ENCODE assay signal across 11 cellular contexts in genomic region chr13:39600766-39601165, GRCh38. TPM values are rescaled to one million over a fixed set of nuclear protein-coding genes. Genes with fewer than 3 reads are reported as not detected.
DNase-seq lines count a peak whose midpoint lies in the region; ATAC-seq and TF ChIP-seq lines count a peak whose summit lies in the region.
"Had no signal": no experiment of that assay in that cellular context is flagged by ENCODE, and none has a peak within 500 bp of the region (broad histone marks: within the 10 kb centered on the region; RNA-seq: fewer than 3 reads in every experiment).

No MANE protein-coding gene starts in this region.

- peaks cover 18% of the 10 kb centered on the region for H3K36me3 ChIP-seq in SK-N-MC (ENCODE audit: insufficient read depth, low read length)
- peaks cover 0 to 10% (median 0%) of the 10 kb centered on the region in 9 donors for H3K36me3 ChIP-seq in heart left ventricle
- no peaks in the 10 kb centered on the region for H3K36me3 ChIP-seq in rectal smooth muscle tissue (ENCODE audit: control insufficient read depth, insufficient read depth, low read length)

- H3K4me3 Mint-ChIP-seq in T-helper 2 cell treated with Interferon-gamma antibody and Interleukin-4, amounts not matched to agents 5 μg/mL and 100 μg/mL, for 36 hours, result no peak overlapping the region
- H3K4me3 Mint-ChIP-seq in natural killer cell treated with Interleukin-12 subunit alpha and Interleukin-12 subunit beta and Interleukin-15 and Interleukin-18, amount 100 ng/mL, for 72 hours, result no peak overlapping the region

- H3K27me3 Mint-ChIP-seq in T-helper 2 cell treated with Interferon-gamma antibody and Interleukin-4, amounts not matched to agents 5 μg/mL and 100 μg/mL, for 36 hours (ENCODE audit: low read depth), result peaks cover 52% of the 10 kb centered on the region
- H3K27me3 Mint-ChIP-seq in natural killer cell treated with Interleukin-12 subunit alpha and Interleukin-12 subunit beta and Interleukin-15 and Interleukin-18, amount 100 ng/mL, for 72 hours, result peaks cover 26 to 54% of the 10 kb centered on the region in 2 donors

- H3K9me3 ChIP-seq in SK-N-MC (ENCODE audit: low read depth, low read length) (no peaks in the 10 kb centered on the region), heart left ventricle (no peaks in the 10 kb centered on the region)

- DNase-seq in Daoy (ENCODE audit: low read depth), result peak; percentile 9
- DNase-seq in SK-N-MC (ENCODE audit: low read depth, low spot score), result no peak
- peak; percentile 65 to 79 (median 72) for DNase-seq in heart left ventricle
- no peak for DNase-seq in T-helper 2 cell treated with Interferon-gamma antibody and Interleukin-4, amounts not matched to agents 5 μg/mL and 100 μg/mL, for 36 hours (ENCODE audit: low spot score)
- no peak for DNase-seq in epidermal melanocyte (ENCODE audit: insufficient read length, low spot score)
- DNase-seq in natural killer cell treated with Interleukin-12 subunit alpha and Interleukin-12 subunit beta and Interleukin-15 and Interleukin-18, amount 100 ng/mL, for 72 hours (ENCODE audit: low spot score), result no peak
- DNase-seq: naive thymus-derived CD4-positive, alpha-beta T cell; PC-9; stimulated activated CD8-positive, alpha-beta memory T cell treated with anti-CD3 and anti-CD28 coated beads, Interleukin-4, amount 100 ng/mL, for 48 hours had no signal

- 28 to 46% (median 39%) methylated on average over 9 of the region's 9 CpGs for WGBS in heart left ventricle, 4 donors

- H3K9ac ChIP-seq in SK-N-MC (ENCODE audit: insufficient read length) (peak overlapping the region; percentile 81), rectal smooth muscle tissue (ENCODE audit: low read length) (no peak overlapping the region)

- peak overlapping the region; percentile 79 for H3K4me3 ChIP-seq in SK-N-MC
- H3K4me3 ChIP-seq in heart left ventricle, result peak overlapping the region; percentile 79 to 98 (median 90)
- peak overlapping the region; percentile 26 for H3K4me3 ChIP-seq in rectal smooth muscle tissue (ENCODE audit: low read length)
- H3K4me3 ChIP-seq: PC-9 had no signal

- H3K27ac Mint-ChIP-seq in T-helper 2 cell treated with Interferon-gamma antibody and Interleukin-4, amounts not matched to agents 5 μg/mL and 100 μg/mL, for 36 hours, result no peak overlapping the region
- H3K27ac Mint-ChIP-seq in natural killer cell treated with Interleukin-12 subunit alpha and Interleukin-12 subunit beta and Interleukin-15 and Interleukin-18, amount 100 ng/mL, for 72 hours, result no peak overlapping the region
- H3K27ac Mint-ChIP-seq: naive thymus-derived CD4-positive, alpha-beta T cell had no signal

- no peaks in the 10 kb centered on the region for H3K36me3 Mint-ChIP-seq in T-helper 2 cell treated with Interferon-gamma antibody and Interleukin-4, amounts not matched to agents 5 μg/mL and 100 μg/mL, for 36 hours (ENCODE audit: low read depth)
- no peaks in the 10 kb centered on the region for H3K36me3 Mint-ChIP-seq in natural killer cell treated with Interleukin-12 subunit alpha and Interleukin-12 subunit beta and Interleukin-15 and Interleukin-18, amount 100 ng/mL, for 72 hours
- H3K36me3 Mint-ChIP-seq: naive thymus-derived CD4-positive, alpha-beta T cell had no signal

- H3K27me3 ChIP-seq in heart left ventricle, result peaks cover 0 to 15% (median 0%) of the 10 kb centered on the region in 9 donors
- no peaks in the 10 kb centered on the region for H3K27me3 ChIP-seq in rectal smooth muscle tissue (ENCODE audit: control insufficient read depth, insufficient read depth, low read length)

- intact Hi-C loops in heart left ventricle (cut with DNase I), result loop anchor here (2.0 to 10.0 kb wide), 13 partner anchors 73 to 453 kb away; no protein-coding TSS in a partner anchor

- peak in 11 of 12 donors; percentile 21 to 72 (median 56) for TF ChIP-seq CTCF in heart left ventricle (IDR thresholded peaks at IDR 0.05)

- H3K27ac ChIP-seq in SK-N-MC (no peak overlapping the region), heart left ventricle (peak overlapping the region; percentile 17 to 99 (median 80)), rectal smooth muscle tissue (ENCODE audit: low read depth, low read length) (no peak overlapping the region)
- H3K27ac ChIP-seq: PC-9 had no signal

- H3K4me1 Mint-ChIP-seq in T-helper 2 cell treated with Interferon-gamma antibody and Interleukin-4, amounts not matched to agents 5 μg/mL and 100 μg/mL, for 36 hours (ENCODE audit: low read depth), result peaks cover 10% of the 10 kb centered on the region
- H3K4me1 Mint-ChIP-seq in natural killer cell treated with Interleukin-12 subunit alpha and Interleukin-12 subunit beta and Interleukin-15 and Interleukin-18, amount 100 ng/mL, for 72 hours (ENCODE audit: low read depth in 2 of 2), result peaks cover 0 to 12% of the 10 kb centered on the region in 2 donors

- H3K9me3 Mint-ChIP-seq in T-helper 2 cell treated with Interferon-gamma antibody and Interleukin-4, amounts not matched to agents 5 μg/mL and 100 μg/mL, for 36 hours, result no peaks in the 10 kb centered on the region
- H3K9me3 Mint-ChIP-seq in natural killer cell treated with Interleukin-12 subunit alpha and Interleukin-12 subunit beta and Interleukin-15 and Interleukin-18, amount 100 ng/mL, for 72 hours, result no peaks in the 10 kb centered on the region
- H3K9me3 Mint-ChIP-seq: naive thymus-derived CD4-positive, alpha-beta T cell had no signal

- TF ChIP-seq POLR2A in heart left ventricle (IDR thresholded peaks at IDR 0.05), result no peak

- H3K4me1 ChIP-seq in heart left ventricle, result peaks cover 0 to 58% (median 32%) of the 10 kb centered on the region in 12 donors
- H3K4me1 ChIP-seq in rectal smooth muscle tissue (ENCODE audit: control insufficient read depth, insufficient read depth, low read length), result peaks cover 9% of the 10 kb centered on the region

- ATAC-seq in heart left ventricle (peak; percentile 60 to 77 (median 73)), HG03520 (IDR thresholded peaks at IDR 0.05; ENCODE audit: unreplicated experiment) (no peak)
- ATAC-seq in natural killer cell treated with Interleukin-12 subunit alpha and Interleukin-12 subunit beta and Interleukin-15 and Interleukin-18, amount 100 ng/mL, for 72 hours, result no peak
- ATAC-seq: naive thymus-derived CD4-positive, alpha-beta T cell had no signal

RNA-seq across cellular contexts. Expression of gene LHFPL6, which starts 2.2 kb away (rescaled TPM):
- total RNA-seq in Daoy (2014; rRNA removed; shearing (Covaris generic)), result 12.7 and 13.5 TPM in 2 replicates
- 10 to 100 TPM; 34.4 to 74.4 (median 55.3) TPM for total RNA-seq in heart left ventricle
- polyA plus RNA-seq in heart left ventricle, result 10 to 100 TPM; 40.7 to 41.8 TPM
- under 1 TPM; 0.36 to 0.81 TPM for total RNA-seq in natural killer cell treated with Interleukin-12 subunit alpha and Interleukin-12 subunit beta and Interleukin-15 and Interleukin-18, amount 100 ng/mL, for 72 hours
- polyA plus RNA-seq: naive thymus-derived CD4-positive, alpha-beta T cell had no signal

RNA-seq across cellular contexts. Expression of gene COG6, which starts 54.7 kb away (rescaled TPM):
- total RNA-seq in Daoy (2014; rRNA removed; shearing (Covaris generic)), result 15.7 and 16.8 TPM in 2 replicates
- total RNA-seq in heart left ventricle, result 10 to 100 TPM; 10.8 to 52.7 (median 32.9) TPM
- 10 to 100 TPM in 1 of 2 donors, 1 to 10 TPM in 1; 6.3 to 12.9 TPM for polyA plus RNA-seq in heart left ventricle
- 10 to 100 TPM; 24.0 to 40.8 TPM for total RNA-seq in natural killer cell treated with Interleukin-12 subunit alpha and Interleukin-12 subunit beta and Interleukin-15 and Interleukin-18, amount 100 ng/mL, for 72 hours

Comparison
In these comparisons a context has a peak if more than half of its experiments do, and no peak if none do; other contexts are left out.
1. DNase-seq: peak in Daoy (single experiment) and heart left ventricle (5 of 5); none in SK-N-MC (single experiment), T-helper 2 cell treated with Interferon-gamma antibody and Interleukin-4, amounts not matched to agents 5 μg/mL and 100 μg/mL, for 36 hours (single experiment), epidermal melanocyte (single experiment) and natural killer cell treated with Interleukin-12 subunit alpha and Interleukin-12 subunit beta and Interleukin-15 and Interleukin-18, amount 100 ng/mL, for 72 hours (single experiment).
2. H3K27ac ChIP-seq: peak in heart left ventricle (12 of 12); none in SK-N-MC (single experiment) and rectal smooth muscle tissue (single experiment).
3. H3K4me3 ChIP-seq: peak in every context shown above with its lines; median percentile 90 in heart left ventricle; 79 in SK-N-MC; 26 in rectal smooth muscle tissue.
4. ATAC-seq: peak in heart left ventricle (4 of 4); none in natural killer cell treated with Interleukin-12 subunit alpha and Interleukin-12 subunit beta and Interleukin-15 and Interleukin-18, amount 100 ng/mL, for 72 hours (0 of 2) and HG03520 (single experiment).